2 cellular contexts compared by ENCODE assay signal in genomic region chr19:58392945-58393724, GRCh38.
A peak's percentile ranks its signal among the peaks of the same experiment; 100 is the strongest.
TF ChIP-seq lines count a peak whose summit lies in the region.

No MANE protein-coding gene starts in this region.

TF ChIP-seq in SK-N-SH treated with all-trans-retinoic acid at 6 μM for 48 hours, 23 proteins besides CTCF, POLR2A, EP300 and RAD21:
- TF ChIP-seq ZFP3 (CRISPR knock-in tag; IDR thresholded peaks at IDR 0.05) (peak; percentile 77), ESRRG (CRISPR knock-in tag; IDR thresholded peaks at IDR 0.05) (no peak)

TF ChIP-seq in SK-N-SH, 30 proteins besides CTCF, POLR2A, EP300 and RAD21:
- TF ChIP-seq USF2 (IDR thresholded peaks at IDR 0.05; ENCODE audit: borderline replicate concordance, low read depth, low read length) (no peak), SMC3 (IDR thresholded peaks at IDR 0.05; ENCODE audit: low read depth, low read length) (no peak), GABPA (IDR thresholded peaks at IDR 0.05; ENCODE audit: low read depth) (no peak), MEF2A (IDR thresholded peaks at IDR 0.05; ENCODE audit: borderline replicate concordance, low read depth) (no peak), RCOR1 (IDR thresholded peaks at IDR 0.05; ENCODE audit: low read length) (no peak), YY1 (IDR thresholded peaks at IDR 0.05; ENCODE audit: low read depth) (no peak), PBX3 (IDR thresholded peaks at IDR 0.05) (no peak), EZH2phosphoT487 (IDR thresholded peaks at IDR 0.05; ENCODE audit: borderline replicate concordance, low read depth) (no peak), RXRA (IDR thresholded peaks at IDR 0.05; ENCODE audit: borderline replicate concordance, low read depth) (no peak), FOXJ3 (CRISPR knock-in tag; IDR thresholded peaks at IDR 0.05) (no peak), ELF1 (IDR thresholded peaks at IDR 0.05) (no peak), FOXM1 (IDR thresholded peaks at IDR 0.05; ENCODE audit: low read depth) (no peak), NRF1 (IDR thresholded peaks at IDR 0.05; ENCODE audit: low read depth, low read length) (no peak), CHD2 (IDR thresholded peaks at IDR 0.05; ENCODE audit: low read length, partially characterized antibody) (no peak)
TF ChIP-seq in SK-N-SH: peak in this region for 0.
